ENCODE assay signal across 15 cellular contexts in the genomic region with DNA sequence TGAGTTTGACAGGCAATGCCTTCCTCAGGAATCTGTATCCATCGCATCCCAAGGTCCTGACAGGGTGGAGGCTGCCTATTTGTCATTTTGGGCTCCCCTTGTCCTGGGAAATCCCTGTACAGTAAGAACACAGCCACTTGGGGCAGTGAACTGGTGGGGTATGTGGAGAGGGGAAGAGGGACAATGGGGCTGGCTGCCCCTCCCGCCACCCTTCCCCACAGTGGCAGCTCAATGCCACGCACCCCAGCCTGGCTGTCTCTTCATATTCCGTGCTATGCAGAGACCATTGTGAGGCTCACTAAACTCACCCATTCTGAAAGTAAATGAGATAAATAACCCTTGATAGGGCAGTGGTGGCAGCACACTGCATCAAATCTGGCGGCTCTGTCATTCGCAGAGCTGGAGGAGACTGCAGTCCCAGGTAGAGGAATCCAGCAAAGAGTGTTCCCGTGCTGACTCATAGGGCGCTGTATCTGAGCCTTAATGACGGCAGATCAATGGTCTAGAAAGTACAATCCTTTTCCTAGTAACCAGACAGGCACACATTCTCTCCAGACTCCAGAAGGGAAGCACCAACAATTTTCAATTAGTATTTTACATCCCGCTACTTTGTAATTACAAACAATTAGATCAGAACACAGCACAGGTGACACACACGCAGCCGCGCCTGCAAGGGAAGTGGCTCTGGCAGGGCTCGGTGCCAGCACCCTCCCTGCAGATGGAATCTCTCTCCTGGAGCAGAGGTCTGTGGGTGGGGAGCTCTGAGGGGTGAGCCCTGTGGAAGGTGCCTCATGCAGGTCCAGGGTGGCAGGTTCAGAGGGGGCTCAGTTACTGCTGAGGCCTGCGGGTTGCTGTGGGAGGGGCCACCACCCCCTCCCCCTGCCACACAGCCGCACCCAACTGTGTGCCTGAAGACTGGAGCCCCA.
A peak's percentile ranks its signal among the peaks of the same experiment; 100 is the strongest.
DNase-seq lines count a peak whose midpoint lies in the region; ATAC-seq and TF ChIP-seq lines count a peak whose summit lies in the region.
"Had no signal": no experiment of that assay in that cellular context is flagged by ENCODE, and none has a peak within 500 bp of the region (broad histone marks: within the 10 kb centered on the region; RNA-seq: fewer than 3 reads in every experiment).

No MANE protein-coding gene starts in this region.

- DNase-seq in DMS53 treated with DMSO at 0.1 percent for 48 hours (lab: John Stamatoyannopoulos, UW; ENCODE audit: unreplicated experiment) (peak; percentile 49), GM13976 (ENCODE audit: low spot score) (peak; percentile 15), Panc1 (ENCODE audit: low read depth, low spot score) (no peak), mucosa of gallbladder (ENCODE audit: low spot score) (peak; percentile 19), NAMALWA (ENCODE audit: low spot score) (no peak)
- DNase-seq: activated effector memory CD4-positive, alpha-beta T cell treated with Interleukin-2 at 50 U/mL for 16 hours; cortex of kidney; HCEC 1CT; occipital lobe; stimulated activated naive CD4-positive, alpha-beta T cell had no signal

- peak; percentile 12; the same call in 1 of the 2 replicates for ATAC-seq in Panc1
- no peak for ATAC-seq in GM19328 (IDR thresholded peaks at IDR 0.05; ENCODE audit: unreplicated experiment)
- no peak for ATAC-seq in GM18519 (IDR thresholded peaks at IDR 0.05; ENCODE audit: low FRiP score, unreplicated experiment)

- no peak overlapping the region for H3K4me3 ChIP-seq in Panc1 (ENCODE audit: low read depth in 2 of 2, low read length in 2 of 2)
- H3K4me3 ChIP-seq: SK-N-MC, skin epidermis had no signal

- intact Hi-C loops in Panc1 (cut with micrococcal nuclease; ENCODE audit: unreplicated experiment): loop anchor here (5.0 kb wide), 1 partner anchor 218 kb away; no protein-coding TSS in a partner anchor

- H3K27ac ChIP-seq in Panc1 (ENCODE audit: low read length): no peak overlapping the region
- H3K27ac ChIP-seq: KMS-11, SK-N-MC, skin epidermis had no signal

- no peaks in the 10 kb centered on the region for H3K9me3 ChIP-seq in Panc1 (ENCODE audit: control insufficient read depth, insufficient read depth, low read depth, low read length)

- no peaks in the 10 kb centered on the region for H3K4me1 ChIP-seq in Panc1 (ENCODE audit: control insufficient read depth, insufficient read depth, low read length)

- TF ChIP-seq CTCF in GM13976 (IDR thresholded peaks at IDR 0.05; ENCODE audit: borderline replicate concordance, control extremely low read depth, extremely low read depth, insufficient read depth, missing control alignments) (no peak), Panc1 (IDR thresholded peaks at IDR 0.05) (no peak; the same call in 1 of the 2 replicates)

- CTCF ChIA-PET in Panc1 (lab: Charles Lee): no interaction called here

- POLR2A ChIA-PET in Panc1 (lab: Charles Lee): no interaction called here

- in situ Hi-C loops in GM13976 (cut with MboI; ENCODE audit: low sequenced_read_pairs, unreplicated experiment) (no loop called here), Panc1 (cut with HindIII; ENCODE audit: low pct_unique_long_range_greater_than_20kb, low sequenced_read_pairs) (no loop called here)

- no peaks in the 10 kb centered on the region for H3K36me3 ChIP-seq in Panc1 (ENCODE audit: control insufficient read depth, insufficient read depth, low read length)

- H3K27me3 ChIP-seq in Panc1 (ENCODE audit: control insufficient read depth, insufficient read depth, low read length): peaks cover 17% of the 10 kb centered on the region; the same call in 1 of the 2 replicates

- BruUV-seq in Panc1 (replicated peaks; lab: Mats Ljungman, UMichigan): no TSS peak

Comparison
In these comparisons a context has a peak if more than half of its experiments do, and no peak if none do; other contexts are left out.
1. DNase-seq: peak in DMS53 treated with DMSO at 0.1 percent for 48 hours (single experiment), GM13976 (single experiment) and mucosa of gallbladder (single experiment); none in Panc1 (single experiment) and NAMALWA (single experiment).